In genomic region chr11:46006418-46007070, GRCh38 we compare ENCODE assay signal across 8 cellular contexts.
DNase-seq lines count a peak whose midpoint lies in the region; ATAC-seq, FAIRE-seq and TF ChIP-seq lines count a peak whose summit lies in the region.

No MANE protein-coding gene starts in this region.

- H3K4me3 Mint-ChIP-seq in endothelial cell (ENCODE audit: unreplicated experiment) (no peak overlapping the region), mesothelial cell of epicardium (no peak overlapping the region)

- no peaks in the 10 kb centered on the region for H3K9me3 ChIP-seq in BE2C
- no peaks in the 10 kb centered on the region for H3K9me3 ChIP-seq in SJCRH30 (replicated peaks)

- H3K4me3 ChIP-seq in BE2C (ENCODE audit: low read depth, low read length) (no peak overlapping the region), NB4 (ENCODE audit: low read depth, low read length) (no peak overlapping the region), SJCRH30 (no peak overlapping the region)

- H3K9me3 Mint-ChIP-seq in endothelial cell (ENCODE audit: unreplicated experiment) (no peaks in the 10 kb centered on the region), mesothelial cell of epicardium (no peaks in the 10 kb centered on the region)

- peak; percentile 83 for FAIRE-seq in GM12892 (lab: Jason Lieb, UNC)

- peaks cover 8% of the 10 kb centered on the region for H3K4me1 Mint-ChIP-seq in endothelial cell (ENCODE audit: unreplicated experiment)
- peaks cover 11% of the 10 kb centered on the region for H3K4me1 Mint-ChIP-seq in mesothelial cell of epicardium

- no peaks in the 10 kb centered on the region for H3K4me1 ChIP-seq in BE2C
- peaks cover 4% of the 10 kb centered on the region for H3K4me1 ChIP-seq in SJCRH30

- H3K27ac Mint-ChIP-seq in endothelial cell (ENCODE audit: unreplicated experiment) (no peak overlapping the region), mesothelial cell of epicardium (no peak overlapping the region)

- H3K27me3 ChIP-seq in BE2C (no peaks in the 10 kb centered on the region), SJCRH30 (no peaks in the 10 kb centered on the region)

- no peak for TF ChIP-seq POLR2A in GM12892 (IDR thresholded peaks at IDR 0.05; ENCODE audit: low read depth, low read length)
- TF ChIP-seq POLR2A in NB4 (IDR thresholded peaks at IDR 0.05; ENCODE audit: extremely low read depth, insufficient read length), result no peak

- no peak overlapping the region for H3K27ac ChIP-seq in SJCRH30

- no peak for ATAC-seq in GM18867 (IDR thresholded peaks at IDR 0.05; ENCODE audit: unreplicated experiment)

- H3K36me3 Mint-ChIP-seq in endothelial cell (ENCODE audit: low read depth, unreplicated experiment) (no peaks in the 10 kb centered on the region), mesothelial cell of epicardium (peaks cover 1% of the 10 kb centered on the region)

- H3K27me3 Mint-ChIP-seq in endothelial cell (ENCODE audit: unreplicated experiment), result no peaks in the 10 kb centered on the region
- no peaks in the 10 kb centered on the region for H3K27me3 Mint-ChIP-seq in mesothelial cell of epicardium (ENCODE audit: low read depth)

- TF ChIP-seq CTCF in BE2C (IDR thresholded peaks at IDR 0.05; ENCODE audit: low read depth, low read length) (peak; percentile 68), NB4 (IDR thresholded peaks at IDR 0.05; ENCODE audit: low read depth, low read length) (peak; percentile 70), endothelial cell (IDR thresholded peaks at IDR 0.05; ENCODE audit: unreplicated experiment) (peak; percentile 50), mesothelial cell of epicardium (IDR thresholded peaks at IDR 0.05; ENCODE audit: unreplicated experiment) (peak; percentile 50)

- peak; percentile 28 for DNase-seq in BE2C
- DNase-seq in GM12892 (ENCODE audit: insufficient read length), result peak; percentile 13
- peak; percentile 76 for DNase-seq in NB4 (ENCODE audit: low read depth)
- DNase-seq in SJCRH30, result peak; percentile 50 to 84
- DNase-seq in endothelial cell (ENCODE audit: low spot score), result peak; percentile 31
- no peak for DNase-seq in mesothelial cell of epicardium (ENCODE audit: low spot score in 2 of 2, unreplicated experiment in 2 of 2)
- no peak for DNase-seq in islet precursor cell

- H3K36me3 ChIP-seq in BE2C (no peaks in the 10 kb centered on the region), SJCRH30 (no peaks in the 10 kb centered on the region)

Comparison
In these comparisons a context has a peak if more than half of its experiments do, and no peak if none do; other contexts are left out.
1. DNase-seq: peak in BE2C (single experiment), GM12892 (single experiment), NB4 (single experiment), SJCRH30 (2 of 2) and endothelial cell (single experiment); none in mesothelial cell of epicardium (0 of 2) and islet precursor cell (single experiment).
2. Peak in every context shown above with its lines, with median percentiles within 50 percentile points of each other: CTCF ChIP-seq.